Comparison of ENCODE assay signal across 8 cellular contexts in the genomic region with DNA sequence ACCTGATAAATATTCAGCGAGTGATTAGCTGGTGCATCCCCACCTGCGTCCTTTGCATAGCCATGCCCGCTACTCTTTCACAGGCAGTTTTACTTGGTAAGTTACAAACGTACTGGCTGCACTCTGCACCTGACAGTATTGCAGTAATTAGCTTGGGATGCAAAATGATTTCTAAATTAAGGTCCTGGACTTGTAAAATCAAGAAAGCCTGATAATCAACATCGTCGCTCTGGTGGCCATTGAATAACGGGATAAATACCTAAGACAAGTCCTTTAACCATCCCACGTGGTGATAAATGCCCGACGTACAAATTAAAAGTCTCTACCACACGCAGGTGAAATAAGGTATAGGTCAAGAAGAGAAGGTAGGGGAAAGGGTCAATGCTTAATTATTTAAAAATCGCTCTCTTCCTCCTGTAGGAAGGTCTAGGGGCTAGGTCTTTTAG. TPM values are rescaled to one million over a fixed set of nuclear protein-coding genes. Genes with fewer than 3 reads are reported as not detected.
DNase-seq lines count a peak whose midpoint lies in the region; ATAC-seq and TF ChIP-seq lines count a peak whose summit lies in the region.

No MANE protein-coding gene starts in this region.

- peak overlapping the region in 1 of 2 experiments; percentile 86 for H3K23ac ChIP-seq in mesenchymal stem cell (ENCODE audit: low read length in 2 of 2)

- peak overlapping the region; percentile 96 for H3K4me2 ChIP-seq in mesenchymal stem cell (ENCODE audit: low read length, poor library complexity, severe bottlenecking)

- H4K91ac ChIP-seq in mesenchymal stem cell (ENCODE audit: low read length) = no peak overlapping the region

- peak overlapping the region in 1 of 2 experiments; percentile 68 for H3K4ac ChIP-seq in mesenchymal stem cell (ENCODE audit: low read depth in 1 of 2, low read length in 2 of 2)

- H3K4me1 Mint-ChIP-seq in brain = peaks cover 51% of the 10 kb centered on the region

- no peak overlapping the region for H2BK120ac ChIP-seq in mesenchymal stem cell (ENCODE audit: low read depth, low read length)

- H3K27ac ChIP-seq in heart left ventricle (peak overlapping the region in 6 of 12 donors; percentile 61 to 90 (median 74)), mesenchymal stem cell (ENCODE audit: low read length, poor library complexity, severe bottlenecking) (no peak overlapping the region), vagina (peak overlapping the region; percentile 85)

- WGBS in heart left ventricle, 4 donors = 30 to 39% (median 36%) methylated on average over 12 of the region's 12 CpGs
- 33% methylated on average over 7 of the region's 12 CpGs for WGBS in mesenchymal stem cell

- H3K36me3 Mint-ChIP-seq in brain = peaks cover under 1% of the 10 kb centered on the region

- H3K9ac ChIP-seq in mesenchymal stem cell (ENCODE audit: low read length) = peak overlapping the region; percentile 93

- no peak for DNase-seq in heart left ventricle
- no peak for DNase-seq in cardiac septum (ENCODE audit: low spot score)
- no peak for DNase-seq in mesenchymal stem cell
- no peak for DNase-seq in vagina (ENCODE audit: extremely low spot score in 2 of 2)
- DNase-seq in COLO668 (lab: John Stamatoyannopoulos, UW; ENCODE audit: unreplicated experiment) = no peak
- DNase-seq in kidney glomerular epithelial cell (lab: John Stamatoyannopoulos, UW) = no peak

- peak overlapping the region in 1 of 2 experiments; percentile 97 for H3K18ac ChIP-seq in mesenchymal stem cell (ENCODE audit: low read depth in 1 of 2, low read length in 2 of 2)

- no peaks in the 10 kb centered on the region for H3K9me3 Mint-ChIP-seq in brain

- no peak for TF ChIP-seq CTCF in heart left ventricle (IDR thresholded peaks at IDR 0.05)
- TF ChIP-seq CTCF in brain (conservative IDR thresholded peaks at IDR 0.05) = no peak
- TF ChIP-seq CTCF in vagina (IDR thresholded peaks at IDR 0.05) = no peak

- H2AFZ ChIP-seq in mesenchymal stem cell (ENCODE audit: low read depth, low read length) = peak overlapping the region; percentile 92

- H3K27me3 Mint-ChIP-seq in brain = peaks cover 36% of the 10 kb centered on the region

- H3K4me1 ChIP-seq in heart left ventricle (peaks cover 0 to 29% (median 7%) of the 10 kb centered on the region in 12 donors), mesenchymal stem cell (ENCODE audit: control insufficient read depth, insufficient read depth, low read depth, low read length) (peaks cover 6% of the 10 kb centered on the region), vagina (peaks cover 35% of the 10 kb centered on the region)

- H3K14ac ChIP-seq in mesenchymal stem cell (ENCODE audit: low read length in 2 of 2) = peak overlapping the region in 1 of 2 experiments; percentile 87

- no peaks in the 10 kb centered on the region for H3K9me3 ChIP-seq in heart left ventricle
- H3K9me3 ChIP-seq in mesenchymal stem cell (ENCODE audit: control insufficient read depth, low read length) = no peaks in the 10 kb centered on the region
- no peaks in the 10 kb centered on the region for H3K9me3 ChIP-seq in vagina

- H3K4me3 Mint-ChIP-seq in brain = peak overlapping the region; percentile 85 to 95 (median 90)

- no peak overlapping the region for H2BK15ac ChIP-seq in mesenchymal stem cell (ENCODE audit: low read depth, poor library complexity, severe bottlenecking)

- H2BK12ac ChIP-seq in mesenchymal stem cell (ENCODE audit: low read length in 2 of 2) = no peak overlapping the region

- H4K8ac ChIP-seq in mesenchymal stem cell (ENCODE audit: low read length) = no peak overlapping the region

- H3K4me3 ChIP-seq in heart left ventricle (peak overlapping the region; percentile 42 to 94 (median 84)), mesenchymal stem cell (ENCODE audit: insufficient read depth in 1 of 2, low read depth in 1 of 2, low read length in 2 of 2) (peak overlapping the region; percentile 80 to 93), vagina (peak overlapping the region; percentile 62 to 71)

- no peak overlapping the region for H2AK5ac ChIP-seq in mesenchymal stem cell (ENCODE audit: low read length, severe bottlenecking)

- ATAC-seq in heart left ventricle (no peak), HG02623 (IDR thresholded peaks at IDR 0.05; ENCODE audit: unreplicated experiment) (no peak)

- H3K27me3 ChIP-seq in heart left ventricle (no peaks in the 10 kb centered on the region), mesenchymal stem cell (ENCODE audit: control insufficient read depth in 1 of 2, insufficient read depth in 1 of 2, low read length in 2 of 2) (no peaks in the 10 kb centered on the region), vagina (no peaks in the 10 kb centered on the region)

- peaks cover 8% of the 10 kb centered on the region for H3K79me1 ChIP-seq in mesenchymal stem cell (replicated peaks; ENCODE audit: low read length, poor library complexity, severe bottlenecking)

- H3K27ac Mint-ChIP-seq in brain = peak overlapping the region; percentile 82 to 92 (median 87)

- H2BK5ac ChIP-seq in mesenchymal stem cell (ENCODE audit: low read depth, low read length, poor library complexity, severe bottlenecking) = peak overlapping the region; percentile 5

- TF ChIP-seq POLR2A in heart left ventricle (IDR thresholded peaks at IDR 0.05) (no peak), vagina (IDR thresholded peaks at IDR 0.05) (no peak)

- H3K36me3 ChIP-seq in heart left ventricle = no peaks in the 10 kb centered on the region
- H3K36me3 ChIP-seq in mesenchymal stem cell (ENCODE audit: control insufficient read depth in 1 of 2, insufficient read depth in 2 of 2, low read depth in 1 of 2, low read length in 2 of 2) = peaks cover 0 to under 1% of the 10 kb centered on the region in 2 experiments
- no peaks in the 10 kb centered on the region for H3K36me3 ChIP-seq in vagina

- intact Hi-C loops in heart left ventricle (cut with DNase I) (loop anchor here in 2 of 10 donors (5.0 to 10.0 kb wide), 3 partner anchors 107 to 263 kb away; partner anchors contain the start of gene CEP112 (in 1 of the 2)), cardiac septum (cut with DNase I) (no loop called here), vagina (cut with DNase I) (no loop called here)

RNA-seq across cellular contexts. Expression of gene PRKCA, which starts 1.0 kb away (rescaled TPM):
- 10 to 100 TPM in 6 of 9 donors, 1 to 10 TPM in 3; 4.8 to 26.8 (median 16.9) TPM for total RNA-seq in heart left ventricle
- 1 to 10 TPM; 3.4 to 3.7 TPM for polyA plus RNA-seq in heart left ventricle
- total RNA-seq in cardiac septum = 15.0 TPM
- polyA plus RNA-seq in brain (ENCODE audit: insufficient read depth, low read depth, low replicate concordance) = 20.7 TPM
- polyA plus RNA-seq in mesenchymal stem cell (2013, experiment 1 of 2) = 21.2 TPM
- polyA plus RNA-seq in mesenchymal stem cell (2013, experiment 2 of 2) = 20.4 TPM
- total RNA-seq in vagina = 15.5 TPM
